In genomic region chr3:174330303-174330702, GRCh38 we compare ENCODE assay signal across 12 cellular contexts.
DNase-seq lines count a peak whose midpoint lies in the region; ATAC-seq and TF ChIP-seq lines count a peak whose summit lies in the region.
"Had no signal": no experiment of that assay in that cellular context is flagged by ENCODE, and none has a peak within 500 bp of the region (broad histone marks: within the 10 kb centered on the region; RNA-seq: fewer than 3 reads in every experiment).

No MANE protein-coding gene starts in this region.

- ATAC-seq in HG03520 (IDR thresholded peaks at IDR 0.05; ENCODE audit: unreplicated experiment) = no peak
- no peak for ATAC-seq in GM21360 (IDR thresholded peaks at IDR 0.05; ENCODE audit: unreplicated experiment)
- ATAC-seq: natural killer cell treated with Interleukin-12 subunit alpha and Interleukin-12 subunit beta and Interleukin-15 and Interleukin-18, amount 100 ng/mL, for 72 hours had no signal

- no peak overlapping the region for H3K4me3 ChIP-seq in cardiac fibroblast (replicated peaks in 1 of 2; ENCODE audit: low read depth in 2 of 2, low read length in 2 of 2)
- no peak overlapping the region for H3K4me3 ChIP-seq in osteoblast (ENCODE audit: insufficient read depth, low read length)
- H3K4me3 ChIP-seq in OCI-LY7 (ENCODE audit: low read depth, low read length, poor library complexity, severe bottlenecking) = no peak overlapping the region

- no peak for TF ChIP-seq CTCF in cardiac fibroblast (IDR thresholded peaks at IDR 0.05; ENCODE audit: low read depth, low read length)
- TF ChIP-seq CTCF in osteoblast (IDR thresholded peaks at IDR 0.05; ENCODE audit: extremely low read depth, low read depth, low read length) = no peak
- TF ChIP-seq CTCF in OCI-LY7 (conservative IDR thresholded peaks at IDR 0.05; ENCODE audit: low read length) = no peak

- POLR2A ChIA-PET in OCI-LY7 (lab: Charles Lee) = interaction anchor here (0.6 kb wide), 1 partner anchor 1030 kb away, joined by 3 read pairs; no protein-coding TSS in a partner anchor

- DNase-seq in Caki2 (ENCODE audit: low read depth) (peak; percentile 79), NCI-H146 (lab: John Stamatoyannopoulos, UW) (peak; percentile 58), cardiac fibroblast (ENCODE audit: low read depth in 2 of 2) (peak; percentile 74 to 81), osteoblast (ENCODE audit: insufficient read length, low spot score, missing footprints) (peak; percentile 58), OCI-LY7 (ENCODE audit: low spot score) (no peak)
- DNase-seq in activated CD4-positive, alpha-beta T cell treated with anti-CD3 and anti-CD28 coated beads, Interleukin-2, amount 50 U/mL, for 1 hour = no peak
- DNase-seq: NCI-H2029; stimulated activated CD4-positive, alpha-beta T cell treated with anti-CD3 and anti-CD28 coated beads, Interleukin-12 subunit alpha, Interleukin-12 subunit beta, amount 100 ng/mL, for 4 hours; stimulated activated CD8-positive, alpha-beta memory T cell treated with anti-CD3 and anti-CD28 coated beads, Interleukin-4, amount 100 ng/mL, for 48 hours had no signal

- H3K27ac ChIP-seq in osteoblast (ENCODE audit: low read depth, low read length) (peak overlapping the region; percentile 66), OCI-LY7 (ENCODE audit: low read depth, low read length, poor library complexity, severe bottlenecking) (no peak overlapping the region)

- H3K9me3 ChIP-seq in osteoblast (ENCODE audit: low read depth, low read length) (no peaks in the 10 kb centered on the region), OCI-LY7 (ENCODE audit: low read length) (no peaks in the 10 kb centered on the region)

- no peaks in the 10 kb centered on the region for H3K79me2 ChIP-seq in osteoblast (ENCODE audit: insufficient read depth, low read length)
- no peaks in the 10 kb centered on the region for H3K79me2 ChIP-seq in OCI-LY7 (ENCODE audit: insufficient read depth, low read depth, low read length)

- intact Hi-C loops in OCI-LY7 (cut with micrococcal nuclease; ENCODE audit: unreplicated experiment) = no loop called here

- in situ Hi-C loops in Caki2 (cut with HindIII; ENCODE audit: low pct_unique_long_range_greater_than_20kb, low sequenced_read_pairs) = no loop called here

- peaks cover 39% of the 10 kb centered on the region for H3K4me1 ChIP-seq in osteoblast (ENCODE audit: insufficient read depth, low read length)
- no peaks in the 10 kb centered on the region for H3K4me1 ChIP-seq in OCI-LY7 (ENCODE audit: insufficient read depth, low read length, poor library complexity, severe bottlenecking)

- no TSS peak for BruUV-seq in OCI-LY7 (replicated peaks; lab: Mats Ljungman, UMichigan)

- no peaks in the 10 kb centered on the region for H3K9me2 ChIP-seq in OCI-LY7 (ENCODE audit: insufficient read depth, low read length)

- H3K36me3 ChIP-seq in osteoblast (ENCODE audit: insufficient read depth, low read length) = no peaks in the 10 kb centered on the region
- H3K36me3 ChIP-seq in OCI-LY7 (ENCODE audit: insufficient read depth, low read length) = no peaks in the 10 kb centered on the region

- H4K20me1 ChIP-seq in osteoblast (ENCODE audit: insufficient read depth, low read length) = no peaks in the 10 kb centered on the region
- no peaks in the 10 kb centered on the region for H4K20me1 ChIP-seq in OCI-LY7 (ENCODE audit: insufficient read depth, low read length)

- CTCF ChIA-PET in OCI-LY7 (lab: Charles Lee; ENCODE audit: unreplicated experiment) = no interaction called here

- H3K4me2 ChIP-seq in osteoblast (ENCODE audit: insufficient read depth, low read length) (peak overlapping the region; percentile 67), OCI-LY7 (ENCODE audit: low read length) (no peak overlapping the region)

- H3K27me3 ChIP-seq in osteoblast (ENCODE audit: insufficient read depth, low read length) = no peaks in the 10 kb centered on the region

- H2AFZ ChIP-seq in osteoblast (ENCODE audit: low read length) (no peak overlapping the region), OCI-LY7 (ENCODE audit: low read length) (no peak overlapping the region)

Comparison
In these comparisons a context has a peak if more than half of its experiments do, and no peak if none do; other contexts are left out.
1. DNase-seq: peak in Caki2 (single experiment), NCI-H146 (single experiment), cardiac fibroblast (2 of 2) and osteoblast (single experiment); none in OCI-LY7 (single experiment) and activated CD4-positive, alpha-beta T cell treated with anti-CD3 and anti-CD28 coated beads, Interleukin-2, amount 50 U/mL, for 1 hour (single experiment).